Comparison of ENCODE assay signal across 12 cellular contexts in the genomic region with DNA sequence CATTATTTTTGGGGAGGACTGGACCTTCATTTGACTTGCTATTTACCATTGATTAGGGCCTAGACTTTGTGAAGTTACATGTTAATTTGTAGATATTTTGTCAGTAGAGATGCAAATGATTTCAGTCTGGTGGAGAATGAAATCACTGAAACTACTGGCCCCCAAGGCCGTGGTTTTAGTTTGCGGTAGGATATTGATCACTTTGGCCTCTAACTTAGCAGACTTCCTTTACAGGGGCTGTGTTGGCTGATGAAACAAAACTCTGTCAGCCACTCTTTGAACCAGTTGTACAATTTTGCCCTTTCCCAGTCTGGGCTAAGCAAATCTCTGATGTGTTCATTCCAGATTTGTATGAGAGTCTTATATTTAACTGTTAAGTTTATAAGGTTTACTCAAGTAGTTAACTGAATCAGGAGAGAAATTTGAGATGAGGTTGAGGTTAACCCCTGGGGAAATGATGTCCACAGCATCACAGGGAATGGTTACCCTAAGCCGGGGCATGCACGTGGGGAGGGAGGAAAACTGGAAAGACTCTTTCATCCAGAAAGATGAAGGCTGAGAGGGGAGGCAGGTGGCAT.
DNase-seq lines count a peak whose midpoint lies in the region; ATAC-seq and TF ChIP-seq lines count a peak whose summit lies in the region.
"Had no signal": no experiment of that assay in that cellular context is flagged by ENCODE, and none has a peak within 500 bp of the region (broad histone marks: within the 10 kb centered on the region; RNA-seq: fewer than 3 reads in every experiment).

No MANE protein-coding gene starts in this region.

- H3K27ac ChIP-seq in PC-3 (ENCODE audit: low read length), result peak overlapping the region; percentile 61
- H3K27ac ChIP-seq in GM23248, result no peak overlapping the region
- H3K27ac ChIP-seq: Peyer's patch, skin epidermis, testis had no signal

- H3K4me1 ChIP-seq in PC-3 (ENCODE audit: insufficient read depth, low read length) (peaks cover 18% of the 10 kb centered on the region), GM23248 (ENCODE audit: insufficient read depth) (peaks cover 19% of the 10 kb centered on the region; the same call in 1 of the 2 replicates)
- H3K4me1 ChIP-seq: testis had no signal

- H3K79me2 ChIP-seq in PC-3 (ENCODE audit: low read length) (no peaks in the 10 kb centered on the region), GM23248 (ENCODE audit: insufficient read depth) (no peaks in the 10 kb centered on the region)

- H3K4me2 ChIP-seq in PC-3 (ENCODE audit: low read length) (peak overlapping the region; percentile 35; the same call in 1 of the 2 replicates), GM23248 (ENCODE audit: unreplicated experiment) (no peak overlapping the region)

- H3K9me2 ChIP-seq in PC-3 (replicated peaks; ENCODE audit: low read length) (no peaks in the 10 kb centered on the region), GM23248 (ENCODE audit: insufficient read depth) (no peaks in the 10 kb centered on the region)

- no peaks in the 10 kb centered on the region for H4K20me1 ChIP-seq in PC-3 (ENCODE audit: low read length)
- no peaks in the 10 kb centered on the region for H4K20me1 ChIP-seq in GM23248 (ENCODE audit: insufficient read depth)

- no peak for TF ChIP-seq CTCF in PC-3 (conservative IDR thresholded peaks at IDR 0.05; ENCODE audit: low read depth, low read length)

- POLR2A ChIA-PET in PC-3 (lab: Charles Lee; ENCODE audit: unreplicated experiment), result no interaction called here

- peak overlapping the region; percentile 41; the same call in 1 of the 2 replicates for H3K9ac ChIP-seq in PC-3 (ENCODE audit: low read length)
- no peak overlapping the region for H3K9ac ChIP-seq in GM23248

- H3K27me3 ChIP-seq in PC-3 (ENCODE audit: low read length), result no peaks in the 10 kb centered on the region
- no peaks in the 10 kb centered on the region for H3K27me3 ChIP-seq in GM23248 (replicated peaks; ENCODE audit: insufficient read depth)
- H3K27me3 ChIP-seq: Peyer's patch, testis had no signal

- H3K36me3 ChIP-seq in PC-3 (ENCODE audit: low read depth, low read length) (no peaks in the 10 kb centered on the region), GM23248 (ENCODE audit: low read depth) (no peaks in the 10 kb centered on the region)
- H3K36me3 ChIP-seq: Peyer's patch had no signal

- H3K4me3 ChIP-seq in PC-3 (ENCODE audit: low read length), result no peak overlapping the region
- no peak overlapping the region for H3K4me3 ChIP-seq in GM23248
- H3K4me3 ChIP-seq: Peyer's patch, skin epidermis, testis had no signal

- H3K9me3 ChIP-seq in PC-3 (ENCODE audit: low read length), result 0 out of 2 replicates have a peak, but pooled peaks cover 4% of the 10 kb centered on the region
- no peaks in the 10 kb centered on the region for H3K9me3 ChIP-seq in GM23248 (ENCODE audit: low read depth)
- H3K9me3 ChIP-seq: testis had no signal

- H2AFZ ChIP-seq in PC-3 (ENCODE audit: low read length) (no peak overlapping the region), GM23248 (no peak overlapping the region)

- CTCF ChIA-PET in PC-3 (lab: Charles Lee), result no interaction called here

- ATAC-seq in GM18502 (IDR thresholded peaks at IDR 0.05; ENCODE audit: poor library complexity, unreplicated experiment) (peak; percentile 63), GM18909 (IDR thresholded peaks at IDR 0.05; ENCODE audit: poor library complexity, unreplicated experiment) (peak; percentile 71), HG02623 (IDR thresholded peaks at IDR 0.05; ENCODE audit: unreplicated experiment) (peak; percentile 57), PC-3 (peak; percentile 69)

- DNase-seq in PC-3 (peak; percentile 55), DMS153 treated with DMSO at 0.1 percent for 48 hours (lab: John Stamatoyannopoulos, UW; ENCODE audit: unreplicated experiment) (no peak), GM23248 (no peak)
- DNase-seq in NK-92 treated with Interleukin-12 subunit alpha and Interleukin-12 subunit beta, amount 100 ng/mL, for 24 hours (lab: John Stamatoyannopoulos, UW), result no peak
- DNase-seq: NCI-H1092, NCI-H510A treated with DMSO at 0.1 percent for 48 hours, Peyer's patch, testis had no signal

- WGBS in GM23248 (ENCODE audit: low coverage in 1 of 2, low lambda C conversion rate in 2 of 2, missing lambda C conversion rate in 2 of 2), 2 experiments, result 78 to 80% methylated on average over 4 of the region's 4 CpGs

- no TSS peak for BruUV-seq in PC-3 (replicated peaks; lab: Mats Ljungman, UMichigan)

- intact Hi-C loops in PC-3 (cut with micrococcal nuclease), result loop anchor here (1.0 kb wide), 2 partner anchors 60 to 265 kb away; no protein-coding TSS in a partner anchor

- H3F3A ChIP-seq in PC-3 (ENCODE audit: low read length, unreplicated experiment) (no peaks in the 10 kb centered on the region), GM23248 (ENCODE audit: insufficient read depth) (peaks cover 12% of the 10 kb centered on the region)

- in situ Hi-C loops in GM23248 (cut with MboI), result no loop called here
